In the genomic region with DNA sequence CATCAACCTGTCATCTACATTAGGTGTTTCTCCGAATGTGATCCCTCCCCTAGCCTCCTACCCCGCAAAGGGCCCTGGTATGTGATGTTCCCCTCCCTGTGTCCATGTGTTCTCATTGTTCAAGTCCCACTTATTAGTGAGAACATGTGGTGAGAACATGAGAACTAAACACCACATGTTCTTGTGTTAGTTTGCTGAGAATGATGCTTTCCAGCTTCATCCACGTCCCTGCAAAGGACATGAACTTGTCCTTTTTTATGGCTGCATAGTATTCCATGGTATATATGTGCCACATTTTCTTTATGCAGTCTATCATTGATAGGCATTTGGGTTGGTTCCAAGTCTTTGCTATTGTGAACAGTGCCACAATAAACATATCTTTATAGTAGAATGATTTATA, we compare ENCODE assay signal across 1 cellular context. TPM values are rescaled to one million over a fixed set of nuclear protein-coding genes. Genes with fewer than 3 reads are reported as not detected.
"Had no signal": no experiment of that assay in that cellular context is flagged by ENCODE, and none has a peak within 500 bp of the region (broad histone marks: within the 10 kb centered on the region; RNA-seq: fewer than 3 reads in every experiment).

No MANE protein-coding gene starts in this region.

RNA-seq across cellular contexts. Expression of a gene that starts 43.3 kb away (rescaled TPM):
- polyA plus RNA-seq: naive thymus-derived CD4-positive, alpha-beta T cell had no signal
